ENCODE assay signal across 9 cellular contexts in the genomic region with DNA sequence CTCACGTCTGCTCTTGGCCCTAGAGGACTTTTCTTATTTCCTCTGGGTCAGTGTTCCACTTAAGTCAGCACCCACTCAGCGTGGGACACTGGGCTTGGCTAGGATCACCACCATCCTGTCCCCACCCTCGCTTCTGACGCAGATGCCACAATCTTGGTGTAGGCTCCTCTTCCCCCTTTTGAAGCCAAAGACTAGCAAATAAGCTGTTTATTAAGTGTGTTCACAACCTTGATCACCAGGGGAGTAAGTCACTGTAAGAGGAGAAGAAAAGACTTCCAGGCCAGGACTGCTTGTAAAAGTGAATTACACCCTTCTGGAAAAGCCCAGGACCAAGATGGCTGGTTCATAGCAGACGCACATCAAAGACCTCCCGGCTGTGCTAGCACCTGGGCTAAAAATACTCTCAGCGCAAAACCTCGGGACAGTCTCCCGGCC.
DNase-seq lines count a peak whose midpoint lies in the region; ATAC-seq and TF ChIP-seq lines count a peak whose summit lies in the region.
"Had no signal": no experiment of that assay in that cellular context is flagged by ENCODE, and none has a peak within 500 bp of the region (broad histone marks: within the 10 kb centered on the region; RNA-seq: fewer than 3 reads in every experiment).

No MANE protein-coding gene starts in this region.

- ATAC-seq in GM18502 (IDR thresholded peaks at IDR 0.05; ENCODE audit: poor library complexity, unreplicated experiment), result no peak

- no peaks in the 10 kb centered on the region for H3K27me3 ChIP-seq in muscle layer of colon (ENCODE audit: control insufficient read depth in 1 of 2, insufficient read depth in 2 of 2, low read length in 2 of 2)
- no peaks in the 10 kb centered on the region for H3K27me3 ChIP-seq in transverse colon

- TF ChIP-seq POLR2A in transverse colon (IDR thresholded peaks at IDR 0.05), result no peak

- peak overlapping the region; percentile 61 for H3K27ac ChIP-seq in muscle layer of colon (ENCODE audit: low read depth, low read length)
- H3K27ac ChIP-seq in transverse colon, result peak overlapping the region; percentile 71 to 87 (median 78)

- H3K27ac Mint-ChIP-seq in dendritic cell treated with granulocyte-macrophage colony-stimulating factor and Interleukin-4, amounts not matched to agents 40 ng/mL and 50 ng/mL, for 4 days, result peak overlapping the region; percentile 87

- TF ChIP-seq CTCF in transverse colon (IDR thresholded peaks at IDR 0.05), result no peak

- H3K36me3 ChIP-seq in muscle layer of colon (ENCODE audit: insufficient read depth, low read length) (no peaks in the 10 kb centered on the region), transverse colon (no peaks in the 10 kb centered on the region)

- H3K27me3 Mint-ChIP-seq in dendritic cell treated with granulocyte-macrophage colony-stimulating factor and Interleukin-4, amounts not matched to agents 40 ng/mL and 50 ng/mL, for 4 days, result no peaks in the 10 kb centered on the region

- WGBS in transverse colon (ENCODE audit: low coverage in 1 of 2), 2 donors, result 64 to 90% methylated on average over 2 to 9 of the region's 9 CpGs

- H3K9me3 Mint-ChIP-seq in dendritic cell treated with granulocyte-macrophage colony-stimulating factor and Interleukin-4, amounts not matched to agents 40 ng/mL and 50 ng/mL, for 4 days, result no peaks in the 10 kb centered on the region

- peaks cover 69% of the 10 kb centered on the region for H3K36me3 Mint-ChIP-seq in dendritic cell treated with granulocyte-macrophage colony-stimulating factor and Interleukin-4, amounts not matched to agents 40 ng/mL and 50 ng/mL, for 4 days (ENCODE audit: low read depth)

- DNase-seq in activated naive CD4-positive, alpha-beta T cell treated with Interleukin-2 at 50 U/mL for 16 hours, result peak; percentile 38
- DNase-seq in activated naive CD4-positive, alpha-beta T cell treated with anti-CD3 and anti-CD28 coated beads, Interleukin-2, amount 50 U/mL, for 16 hours, result no peak
- DNase-seq in transverse colon (peak; percentile 67), NCI-H1417 (lab: John Stamatoyannopoulos, UW) (no peak), mesenteric fat pad (ENCODE audit: low spot score) (no peak)
- DNase-seq: NCI-H2029 treated with DMSO at 0.1 percent for 48 hours had no signal

- H3K4me3 ChIP-seq in muscle layer of colon (ENCODE audit: low read depth in 1 of 2, low read length in 2 of 2) (no peak overlapping the region), transverse colon (no peak overlapping the region)

- peak; percentile 22 for TF ChIP-seq EP300 in transverse colon (IDR thresholded peaks at IDR 0.05; ENCODE audit: low read depth)

- no peak overlapping the region for H3K4me3 Mint-ChIP-seq in dendritic cell treated with granulocyte-macrophage colony-stimulating factor and Interleukin-4, amounts not matched to agents 40 ng/mL and 50 ng/mL, for 4 days

- H3K4me1 Mint-ChIP-seq in dendritic cell treated with granulocyte-macrophage colony-stimulating factor and Interleukin-4, amounts not matched to agents 40 ng/mL and 50 ng/mL, for 4 days (ENCODE audit: low read depth), result peaks cover 94% of the 10 kb centered on the region

- in situ Hi-C loops in transverse colon (cut with MboI; ENCODE audit: low pct_ligation_motif_present in 1 of 4, low pct_unique_long_range_greater_than_20kb in 1 of 4, low sequenced_read_pairs in 3 of 4), result no loop called here

- no peak overlapping the region for H3K9ac ChIP-seq in muscle layer of colon (ENCODE audit: low read length)

- intact Hi-C loops in dendritic cell treated with granulocyte-macrophage colony-stimulating factor and Interleukin-4, amounts not matched to agents 40 ng/mL and 50 ng/mL, for 4 days (cut with micrococcal nuclease), result loop anchor here (2.0 to 10.0 kb wide), 2 partner anchors 13 to 65 kb away; no protein-coding TSS in a partner anchor
- intact Hi-C loops in transverse colon (cut with DNase I; ENCODE audit: low total_unique reads), result no loop called here

- H3K9me3 ChIP-seq in muscle layer of colon (ENCODE audit: low read length), result no peaks in the 10 kb centered on the region
- H3K9me3 ChIP-seq in transverse colon, result no peaks in the 10 kb centered on the region

- peaks cover 54% of the 10 kb centered on the region for H3K4me1 ChIP-seq in muscle layer of colon (ENCODE audit: insufficient read depth, low read length)
- H3K4me1 ChIP-seq in transverse colon, result peaks cover 34 to 44% (median 37%) of the 10 kb centered on the region in 4 donors

Comparison
In these comparisons a context has a peak if more than half of its experiments do, and no peak if none do; other contexts are left out.
1. DNase-seq: peak in activated naive CD4-positive, alpha-beta T cell treated with Interleukin-2 at 50 U/mL for 16 hours (single experiment) and transverse colon (single experiment); none in activated naive CD4-positive, alpha-beta T cell treated with anti-CD3 and anti-CD28 coated beads, Interleukin-2, amount 50 U/mL, for 16 hours (single experiment), NCI-H1417 (0 of 3) and mesenteric fat pad (single experiment).